1 cellular context compared by ENCODE assay signal in the genomic region with DNA sequence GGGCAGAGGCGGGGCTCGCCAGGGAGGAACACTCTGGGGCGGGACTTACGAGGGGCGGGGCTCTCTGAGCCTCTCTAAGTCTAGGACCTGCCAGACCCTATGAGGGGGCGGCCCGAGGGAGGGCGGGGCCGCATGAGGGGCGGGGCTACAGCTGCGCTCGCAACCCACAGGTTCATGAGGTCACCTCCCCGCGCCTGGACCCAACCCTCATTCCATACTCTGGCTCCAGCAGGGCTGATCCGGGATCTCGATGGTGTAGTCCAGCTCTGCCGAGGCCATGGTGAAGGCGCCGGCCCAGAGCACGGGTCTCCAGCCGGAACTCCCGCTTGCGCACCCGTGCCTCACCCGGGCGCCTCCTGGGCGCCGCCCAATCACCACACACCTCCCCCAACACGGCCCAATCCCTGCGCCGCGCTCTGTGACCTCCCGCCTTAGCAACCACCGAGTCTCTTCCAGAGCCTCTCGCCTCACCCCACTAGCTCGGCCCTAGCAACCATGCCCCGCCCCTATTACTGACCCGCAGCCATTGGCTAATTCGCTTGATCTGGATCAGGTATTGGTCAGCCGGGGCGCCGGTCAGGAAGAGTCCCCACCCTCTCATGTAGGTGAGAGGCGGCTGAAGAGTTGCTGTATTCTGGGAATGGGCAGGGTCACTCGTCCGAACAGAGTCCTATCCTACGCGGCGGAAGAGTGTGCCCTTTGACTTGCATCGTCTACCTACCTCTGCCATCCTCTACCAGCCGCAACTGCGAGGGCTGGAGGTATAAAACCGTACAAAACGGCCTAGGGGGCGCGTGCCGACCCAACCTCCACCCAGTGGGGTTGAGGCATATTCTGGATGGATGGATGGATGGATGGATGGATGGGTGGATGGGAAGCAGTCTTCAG.
TF ChIP-seq lines count a peak whose summit lies in the region.

Gene ARMH1 (plus strand): TSS at position 602 of the 888 bp plus-strand sequence. CDS start 14,984 bp downstream, outside the sequence.
Gene TMEM53 (minus strand): TSS at position 369 of the 888 bp plus-strand sequence. CDS start 90 bp downstream, at position 279.

TF ChIP-seq in K562, 482 proteins besides CTCF, POLR2A, EP300 and RAD21 (continued from another document and continues in another):
- TF ChIP-seq, protein P1, sequence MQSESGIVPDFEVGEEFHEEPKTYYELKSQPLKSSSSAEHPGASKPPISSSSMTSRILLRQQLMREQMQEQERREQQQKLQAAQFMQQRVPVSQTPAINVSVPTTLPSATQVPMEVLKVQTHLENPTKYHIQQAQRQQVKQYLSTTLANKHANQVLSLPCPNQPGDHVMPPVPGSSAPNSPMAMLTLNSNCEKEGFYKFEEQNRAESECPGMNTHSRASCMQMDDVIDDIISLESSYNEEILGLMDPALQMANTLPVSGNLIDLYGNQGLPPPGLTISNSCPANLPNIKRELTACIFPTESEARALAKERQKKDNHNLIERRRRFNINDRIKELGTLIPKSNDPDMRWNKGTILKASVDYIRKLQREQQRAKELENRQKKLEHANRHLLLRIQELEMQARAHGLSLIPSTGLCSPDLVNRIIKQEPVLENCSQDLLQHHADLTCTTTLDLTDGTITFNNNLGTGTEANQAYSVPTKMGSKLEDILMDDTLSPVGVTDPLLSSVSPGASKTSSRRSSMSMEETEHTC (IDR thresholded peaks at IDR 0.05), result no peak
- TF ChIP-seq CC2D1A (IDR thresholded peaks at IDR 0.05) (no peak), CXXC5 (CRISPR knock-in tag; IDR thresholded peaks at IDR 0.05) (peak; percentile 100), ZNF134 (CRISPR knock-in tag; conservative IDR thresholded peaks at IDR 0.05) (no peak), ZNF639 (CRISPR knock-in tag; conservative IDR thresholded peaks at IDR 0.05 in 1 of 2, IDR thresholded peaks at IDR 0.05 in 1 of 2) (no peak), FOXK1 (CRISPR knock-in tag; IDR thresholded peaks at IDR 0.05; ENCODE audit: borderline replicate concordance) (no peak; the same call in 1 of the 2 replicates), HMGN3 (IDR thresholded peaks at IDR 0.05; ENCODE audit: borderline replicate concordance, extremely low read depth, insufficient read length, low read depth, low read length) (peak; percentile 73), NONO (IDR thresholded peaks at IDR 0.05; ENCODE audit: low read depth in 2 of 2, low read length in 1 of 2) (no peak), TEAD4 (IDR thresholded peaks at IDR 0.05; ENCODE audit: low read length) (no peak), TEAD4 (CRISPR knock-in tag; IDR thresholded peaks at IDR 0.05; ENCODE audit: borderline replicate concordance) (no peak), POLR2B (IDR thresholded peaks at IDR 0.05; ENCODE audit: low read depth, partially characterized antibody) (peak; percentile 79), MTA1 (IDR thresholded peaks at IDR 0.05; ENCODE audit: borderline replicate concordance) (peak; percentile 81), SAFB (IDR thresholded peaks at IDR 0.05; ENCODE audit: borderline replicate concordance, low read depth, low read length) (no peak), ETV1 (tag; conservative IDR thresholded peaks at IDR 0.05; ENCODE audit: low read depth) (peak; percentile 69), ZNF311 (CRISPR knock-in tag; IDR thresholded peaks at IDR 0.05) (no peak), SP1 (CRISPR knock-in tag; IDR thresholded peaks at IDR 0.05) (peak; percentile 95), NFE2L1 (tag; IDR thresholded peaks at IDR 0.05; ENCODE audit: borderline replicate concordance, low read depth) (no peak), BRCA1 (IDR thresholded peaks at IDR 0.05) (no peak), BRCA1 (CRISPR knock-in tag; IDR thresholded peaks at IDR 0.05) (no peak), ZKSCAN8 (CRISPR knock-in tag; IDR thresholded peaks at IDR 0.05) (no peak), MAFF (IDR thresholded peaks at IDR 0.05; ENCODE audit: low read length) (no peak), SIRT6 (IDR thresholded peaks at IDR 0.05; ENCODE audit: low read depth, low read length) (no peak), NCOA6 (IDR thresholded peaks at IDR 0.05) (no peak), CBFA2T3 (IDR thresholded peaks at IDR 0.05) (no peak), ZNF583 (CRISPR knock-in tag; IDR thresholded peaks at IDR 0.05) (no peak), ZNF324 (CRISPR knock-in tag; IDR thresholded peaks at IDR 0.05) (no peak), ZNF766 (CRISPR knock-in tag; conservative IDR thresholded peaks at IDR 0.05) (no peak), GATAD2B (IDR thresholded peaks at IDR 0.05; ENCODE audit: borderline replicate concordance) (no peak), RCOR1 (IDR thresholded peaks at IDR 0.05; ENCODE audit: borderline replicate concordance in 1 of 2, low read depth in 2 of 2, low read length in 2 of 2) (peak; percentile 26 to 68; a peak in 2 of 4 replicates), FOXA3 (CRISPR knock-in tag; conservative IDR thresholded peaks at IDR 0.05 in 1 of 2, IDR thresholded peaks at IDR 0.05 in 1 of 2) (no peak), ASH1L (IDR thresholded peaks at IDR 0.05; ENCODE audit: borderline replicate concordance, low read depth, partially characterized antibody) (peak; percentile 97), ZNF584 (CRISPR knock-in tag; IDR thresholded peaks at IDR 0.05; ENCODE audit: low read depth) (no peak), CCAR2 (IDR thresholded peaks at IDR 0.05; ENCODE audit: low read depth, low read length) (no peak), MIER1 (IDR thresholded peaks at IDR 0.05; ENCODE audit: low read depth) (no peak), SMAD4 (CRISPR knock-in tag; conservative IDR thresholded peaks at IDR 0.05) (peak; percentile 77), ZNF347 (CRISPR knock-in tag; IDR thresholded peaks at IDR 0.05; ENCODE audit: low read depth) (no peak), ZNF707 (CRISPR knock-in tag; conservative IDR thresholded peaks at IDR 0.05) (no peak), CUX1 (CRISPR knock-in tag; IDR thresholded peaks at IDR 0.05) (no peak), ZNF133 (CRISPR knock-in tag; IDR thresholded peaks at IDR 0.05) (no peak), ZNF431 (CRISPR knock-in tag; IDR thresholded peaks at IDR 0.05) (no peak), ARID2 (IDR thresholded peaks at IDR 0.05) (no peak), HDAC8 (tag; IDR thresholded peaks at IDR 0.05) (no peak), NFIX (CRISPR knock-in tag; IDR thresholded peaks at IDR 0.05; ENCODE audit: low read depth) (no peak), CBX2 (IDR thresholded peaks at IDR 0.05; ENCODE audit: insufficient read depth, low read length, poor library complexity, severe bottlenecking) (no peak), HSF4 (CRISPR knock-in tag; IDR thresholded peaks at IDR 0.05; ENCODE audit: borderline replicate concordance) (no peak), NUFIP1 (IDR thresholded peaks at IDR 0.05; ENCODE audit: partially characterized antibody) (no peak), DNMT1 (IDR thresholded peaks at IDR 0.05) (no peak), NFXL1 (CRISPR knock-in tag; IDR thresholded peaks at IDR 0.05) (no peak), HES1 (IDR thresholded peaks at IDR 0.05; ENCODE audit: low read depth) (no peak; the same call in 1 of the 2 replicates), TAF15 (IDR thresholded peaks at IDR 0.05; ENCODE audit: low read depth, low read length) (no peak), ZNF316 (IDR thresholded peaks at IDR 0.05) (no peak), PHB2 (IDR thresholded peaks at IDR 0.05; ENCODE audit: low read depth) (no peak), MTA3 (IDR thresholded peaks at IDR 0.05; ENCODE audit: borderline replicate concordance) (peak; percentile 27; the same call in 1 of the 2 replicates), ADNP (tag; IDR thresholded peaks at IDR 0.05) (no peak), SUPT5H (IDR thresholded peaks at IDR 0.05) (peak; percentile 87)
- TF ChIP-seq, protein P2, sequence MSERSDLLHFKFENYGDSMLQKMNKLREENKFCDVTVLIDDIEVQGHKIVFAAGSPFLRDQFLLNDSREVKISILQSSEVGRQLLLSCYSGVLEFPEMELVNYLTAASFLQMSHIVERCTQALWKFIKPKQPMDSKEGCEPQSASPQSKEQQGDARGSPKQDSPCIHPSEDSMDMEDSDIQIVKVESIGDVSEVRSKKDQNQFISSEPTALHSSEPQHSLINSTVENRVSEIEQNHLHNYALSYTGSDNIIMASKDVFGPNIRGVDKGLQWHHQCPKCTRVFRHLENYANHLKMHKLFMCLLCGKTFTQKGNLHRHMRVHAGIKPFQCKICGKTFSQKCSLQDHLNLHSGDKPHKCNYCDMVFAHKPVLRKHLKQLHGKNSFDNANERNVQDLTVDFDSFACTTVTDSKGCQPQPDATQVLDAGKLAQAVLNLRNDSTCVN (CRISPR knock-in tag; IDR thresholded peaks at IDR 0.05), result 0 out of 2 replicates have a peak, but pooled peaks have one; percentile 14
- TF ChIP-seq, protein P3, sequence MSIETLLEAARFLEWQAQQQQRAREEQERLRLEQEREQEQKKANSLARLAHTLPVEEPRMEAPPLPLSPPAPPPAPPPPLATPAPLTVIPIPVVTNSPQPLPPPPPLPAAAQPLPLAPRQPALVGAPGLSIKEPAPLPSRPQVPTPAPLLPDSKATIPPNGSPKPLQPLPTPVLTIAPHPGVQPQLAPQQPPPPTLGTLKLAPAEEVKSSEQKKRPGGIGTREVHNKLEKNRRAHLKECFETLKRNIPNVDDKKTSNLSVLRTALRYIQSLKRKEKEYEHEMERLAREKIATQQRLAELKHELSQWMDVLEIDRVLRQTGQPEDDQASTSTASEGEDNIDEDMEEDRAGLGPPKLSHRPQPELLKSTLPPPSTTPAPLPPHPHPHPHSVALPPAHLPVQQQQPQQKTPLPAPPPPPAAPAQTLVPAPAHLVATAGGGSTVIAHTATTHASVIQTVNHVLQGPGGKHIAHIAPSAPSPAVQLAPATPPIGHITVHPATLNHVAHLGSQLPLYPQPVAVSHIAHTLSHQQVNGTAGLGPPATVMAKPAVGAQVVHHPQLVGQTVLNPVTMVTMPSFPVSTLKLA (conservative IDR thresholded peaks at IDR 0.05), result peak; percentile 60 to 84
- TF ChIP-seq, protein P4, sequence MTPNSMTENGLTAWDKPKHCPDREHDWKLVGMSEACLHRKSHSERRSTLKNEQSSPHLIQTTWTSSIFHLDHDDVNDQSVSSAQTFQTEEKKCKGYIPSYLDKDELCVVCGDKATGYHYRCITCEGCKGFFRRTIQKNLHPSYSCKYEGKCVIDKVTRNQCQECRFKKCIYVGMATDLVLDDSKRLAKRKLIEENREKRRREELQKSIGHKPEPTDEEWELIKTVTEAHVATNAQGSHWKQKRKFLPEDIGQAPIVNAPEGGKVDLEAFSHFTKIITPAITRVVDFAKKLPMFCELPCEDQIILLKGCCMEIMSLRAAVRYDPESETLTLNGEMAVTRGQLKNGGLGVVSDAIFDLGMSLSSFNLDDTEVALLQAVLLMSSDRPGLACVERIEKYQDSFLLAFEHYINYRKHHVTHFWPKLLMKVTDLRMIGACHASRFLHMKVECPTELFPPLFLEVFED (CRISPR knock-in tag; conservative IDR thresholded peaks at IDR 0.05), result no peak
- TF ChIP-seq, protein P5, sequence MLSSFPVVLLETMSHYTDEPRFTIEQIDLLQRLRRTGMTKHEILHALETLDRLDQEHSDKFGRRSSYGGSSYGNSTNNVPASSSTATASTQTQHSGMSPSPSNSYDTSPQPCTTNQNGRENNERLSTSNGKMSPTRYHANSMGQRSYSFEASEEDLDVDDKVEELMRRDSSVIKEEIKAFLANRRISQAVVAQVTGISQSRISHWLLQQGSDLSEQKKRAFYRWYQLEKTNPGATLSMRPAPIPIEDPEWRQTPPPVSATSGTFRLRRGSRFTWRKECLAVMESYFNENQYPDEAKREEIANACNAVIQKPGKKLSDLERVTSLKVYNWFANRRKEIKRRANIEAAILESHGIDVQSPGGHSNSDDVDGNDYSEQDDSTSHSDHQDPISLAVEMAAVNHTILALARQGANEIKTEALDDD (IDR thresholded peaks at IDR 0.05), result no peak
